In the genomic region with DNA sequence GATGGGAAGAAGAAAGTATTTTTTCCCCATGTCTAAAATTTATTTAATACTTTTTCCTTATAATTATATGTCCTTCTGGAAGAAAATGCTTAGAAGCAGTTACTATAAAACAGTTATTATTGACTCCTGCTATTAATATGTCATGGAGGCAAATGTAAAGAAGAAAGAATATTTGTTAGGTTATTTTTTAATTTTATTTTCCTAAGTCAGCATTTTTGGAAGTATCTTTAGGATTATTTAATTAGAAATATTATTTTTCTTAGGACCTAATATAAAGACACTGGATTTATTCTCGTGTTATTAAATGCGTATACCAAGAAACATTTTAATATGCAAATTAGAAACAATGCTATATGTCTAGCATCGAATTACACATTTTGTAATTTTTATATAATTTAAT, we compare ENCODE assay signal across 11 cellular contexts.
"Had no signal": no experiment of that assay in that cellular context is flagged by ENCODE, and none has a peak within 500 bp of the region (broad histone marks: within the 10 kb centered on the region; RNA-seq: fewer than 3 reads in every experiment).

No MANE protein-coding gene starts in this region.

- FAIRE-seq: H54, HTR-8/SVneo had no signal

- H2AFZ ChIP-seq: GM23248 had no signal

- H3K4me3 ChIP-seq: GM23248 had no signal

- DNase-seq: GM23248, GOT3, H9, HCEC 1CT, HFFc6, Karpas-422, KBM-7 had no signal

- H3K4me2 ChIP-seq: KMS-11 had no signal

- H3K9ac ChIP-seq: GM23248, KMS-11 had no signal

- H3K27ac ChIP-seq: GM23248, HL-60, KMS-11 had no signal
